25 cellular contexts compared by ENCODE assay signal in the genomic region with DNA sequence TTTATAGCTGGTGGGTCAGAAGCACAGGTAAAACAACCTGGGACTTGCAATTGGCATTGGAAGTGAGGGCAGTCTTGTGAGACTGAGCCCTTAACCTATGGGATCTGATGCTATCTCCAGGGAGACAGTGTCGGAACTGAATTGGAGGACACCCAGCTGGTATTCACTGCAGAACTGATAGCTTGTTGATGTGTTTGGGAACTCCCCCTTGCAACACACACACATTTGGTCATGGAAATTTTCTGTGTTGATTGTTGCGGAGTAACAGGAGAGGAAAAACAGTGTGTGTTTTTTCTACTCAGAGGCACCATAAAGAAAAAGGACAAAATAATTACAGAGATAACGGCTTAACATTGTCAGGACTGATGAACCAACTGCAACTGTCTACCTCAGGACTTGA. TPM values are rescaled to one million over a fixed set of nuclear protein-coding genes. Genes with fewer than 3 reads are reported as not detected.
A peak's percentile ranks its signal among the peaks of the same experiment; 100 is the strongest.
DNase-seq lines count a peak whose midpoint lies in the region; ATAC-seq and TF ChIP-seq lines count a peak whose summit lies in the region.
"Had no signal": no experiment of that assay in that cellular context is flagged by ENCODE, and none has a peak within 500 bp of the region (broad histone marks: within the 10 kb centered on the region; RNA-seq: fewer than 3 reads in every experiment).

No MANE protein-coding gene starts in this region.

- no peak overlapping the region for H3K4me3 ChIP-seq in esophagus squamous epithelium
- H3K4me3 ChIP-seq in lower lobe of right lung: no peak overlapping the region
- H3K4me3 ChIP-seq in upper lobe of left lung: no peak overlapping the region
- no peak overlapping the region for H3K4me3 ChIP-seq in H7 (ENCODE audit: insufficient read depth, low read depth, low read length)
- H3K4me3 ChIP-seq: MG63, mucosa of descending colon, pancreas, uterus had no signal

- TF ChIP-seq POLR2A in esophagus squamous epithelium (IDR thresholded peaks at IDR 0.05): no peak
- TF ChIP-seq POLR2A in upper lobe of left lung (IDR thresholded peaks at IDR 0.05): no peak

- ATAC-seq in activated T-cell treated with anti-CD3 and anti-CD28 coated beads, Interleukin-2, amount 50 U/mL, for 72 hours (replicated peaks in 1 of 2): no peak
- ATAC-seq in lower lobe of right lung (peak; percentile 11 to 35), upper lobe of left lung (ENCODE audit: low FRiP score in 2 of 2) (no peak), GM21528 (IDR thresholded peaks at IDR 0.05; ENCODE audit: low FRiP score, unreplicated experiment) (no peak)
- ATAC-seq: activated CD4-positive, CD25-positive, alpha-beta regulatory T cell treated with anti-CD3 and anti-CD28 coated beads, Interleukin-2, amount 50 U/mL, for 24 hours; CD8-positive, alpha-beta T cell; left ventricle myocardium superior; mucosa of descending colon had no signal

- WGBS in esophagus squamous epithelium, 2 donors: 57 to 70% methylated on average over 3 of the region's 3 CpGs
- 83 to 86% methylated on average over 3 of the region's 3 CpGs for WGBS in upper lobe of left lung, 2 donors

- no peaks in the 10 kb centered on the region for H3K9me3 Mint-ChIP-seq in activated T-cell treated with anti-CD3 and anti-CD28 coated beads, Interleukin-2, amount 50 U/mL, for 72 hours
- H3K9me3 Mint-ChIP-seq: activated CD4-positive, alpha-beta memory T cell treated with anti-CD3 and anti-CD28 coated beads for 36 hours; activated naive CD8-positive, alpha-beta T cell treated with anti-CD3 and anti-CD28 coated beads for 36 hours; CD8-positive, alpha-beta T cell had no signal

- DNase-seq in activated T-cell treated with anti-CD3 and anti-CD28 coated beads, Interleukin-2, amount 50 U/mL, for 72 hours: no peak
- no peak for DNase-seq in activated T-cell treated with anti-CD3 and anti-CD28 coated beads, Interleukin-2, amount 50 U/mL, for 1 hour
- no peak for DNase-seq in esophagus squamous epithelium (lab: John Stamatoyannopoulos, UW)
- DNase-seq in lower lobe of right lung: no peak
- DNase-seq in upper lobe of left lung: no peak
- DNase-seq in activated naive CD4-positive, alpha-beta T cell (lab: John Stamatoyannopoulos, UW): no peak
- DNase-seq in H7: no peak
- DNase-seq: activated CD4-positive, alpha-beta memory T cell treated with anti-CD3 and anti-CD28 coated beads for 36 hours; activated CD8-positive, alpha-beta memory T cell treated with anti-CD3 and anti-CD28 coated beads, Interleukin-2, amount 50 U/mL, for 48 hours; activated naive CD8-positive, alpha-beta T cell treated with anti-CD3 and anti-CD28 coated beads for 36 hours; CD8-positive, alpha-beta T cell; central memory CD4-positive, alpha-beta T cell; DMS 273 treated with DMSO at 0.1 percent for 48 hours; KBM-7; left ventricle myocardium superior; MG63; mucosa of descending colon; NCI-H1417; NCI-H2029 treated with DMSO at 0.1 percent for 48 hours; pancreas; retina had no signal

- no peak overlapping the region for H3K4me3 Mint-ChIP-seq in activated T-cell treated with anti-CD3 and anti-CD28 coated beads, Interleukin-2, amount 50 U/mL, for 72 hours
- H3K4me3 Mint-ChIP-seq: activated CD4-positive, alpha-beta memory T cell treated with anti-CD3 and anti-CD28 coated beads for 36 hours; activated naive CD8-positive, alpha-beta T cell treated with anti-CD3 and anti-CD28 coated beads for 36 hours; CD8-positive, alpha-beta T cell had no signal

- intact Hi-C loops in esophagus squamous epithelium (cut with DNase I) (no loop called here), lower lobe of right lung (cut with DNase I) (no loop called here)

- TF ChIP-seq CTCF in esophagus squamous epithelium (IDR thresholded peaks at IDR 0.05) (no peak), lower lobe of right lung (IDR thresholded peaks at IDR 0.05) (no peak), upper lobe of left lung (IDR thresholded peaks at IDR 0.05) (no peak)

- H3K27me3 ChIP-seq in esophagus squamous epithelium: no peaks in the 10 kb centered on the region
- no peaks in the 10 kb centered on the region for H3K27me3 ChIP-seq in lower lobe of right lung (ENCODE audit: low read depth)
- H3K27me3 ChIP-seq in upper lobe of left lung: no peaks in the 10 kb centered on the region
- H3K27me3 ChIP-seq in H7 (ENCODE audit: control insufficient read depth, insufficient read depth, low read length): no peaks in the 10 kb centered on the region
- H3K27me3 ChIP-seq: MG63, pancreas, uterus had no signal

- H3K36me3 Mint-ChIP-seq in activated T-cell treated with anti-CD3 and anti-CD28 coated beads, Interleukin-2, amount 50 U/mL, for 72 hours (ENCODE audit: insufficient read depth in 2 of 2): peaks cover 3 to 5% of the 10 kb centered on the region in 2 donors

- no peaks in the 10 kb centered on the region for H3K27me3 Mint-ChIP-seq in activated T-cell treated with anti-CD3 and anti-CD28 coated beads, Interleukin-2, amount 50 U/mL, for 72 hours (ENCODE audit: low read depth)
- H3K27me3 Mint-ChIP-seq: activated CD4-positive, alpha-beta memory T cell treated with anti-CD3 and anti-CD28 coated beads for 36 hours; activated naive CD8-positive, alpha-beta T cell treated with anti-CD3 and anti-CD28 coated beads for 36 hours had no signal

- H3K4me1 ChIP-seq in esophagus squamous epithelium (peaks cover 3 to 35% (median 9%) of the 10 kb centered on the region in 3 donors), lower lobe of right lung (peaks cover 20% of the 10 kb centered on the region), upper lobe of left lung (peaks cover 0 to 19% (median 4%) of the 10 kb centered on the region in 4 donors)
- H3K4me1 ChIP-seq: uterus had no signal

- H3K27ac ChIP-seq in esophagus squamous epithelium: peak overlapping the region in 3 of 4 donors; percentile 43 to 86 (median 77)
- H3K27ac ChIP-seq in lower lobe of right lung: peak overlapping the region; percentile 69
- peak overlapping the region in 3 of 4 donors; percentile 4 to 39 (median 36) for H3K27ac ChIP-seq in upper lobe of left lung
- H3K27ac ChIP-seq: 22Rv1, pancreas had no signal

- TF ChIP-seq EP300 in upper lobe of left lung (IDR thresholded peaks at IDR 0.05): peak in 1 of 4 donors; percentile 5

- H3K4me1 Mint-ChIP-seq in activated T-cell treated with anti-CD3 and anti-CD28 coated beads, Interleukin-2, amount 50 U/mL, for 72 hours (ENCODE audit: low read depth): no peaks in the 10 kb centered on the region

- H3K9me3 ChIP-seq in esophagus squamous epithelium: no peaks in the 10 kb centered on the region
- H3K9me3 ChIP-seq in lower lobe of right lung: no peaks in the 10 kb centered on the region
- no peaks in the 10 kb centered on the region for H3K9me3 ChIP-seq in upper lobe of left lung
- H3K9me3 ChIP-seq: MG63, mucosa of descending colon, pancreas, uterus had no signal

- peaks cover 0 to 79% (median 0%) of the 10 kb centered on the region in 3 donors for H3K36me3 ChIP-seq in esophagus squamous epithelium
- H3K36me3 ChIP-seq in lower lobe of right lung: peaks cover 34% of the 10 kb centered on the region
- peaks cover under 1 to 25% (median 6%) of the 10 kb centered on the region in 4 donors for H3K36me3 ChIP-seq in upper lobe of left lung
- H3K36me3 ChIP-seq in H7 (replicated peaks; ENCODE audit: control insufficient read depth, insufficient read depth, low read length): peaks cover 11% of the 10 kb centered on the region
- H3K36me3 ChIP-seq: pancreas, uterus had no signal

- H3K27ac Mint-ChIP-seq in activated T-cell treated with anti-CD3 and anti-CD28 coated beads, Interleukin-2, amount 50 U/mL, for 72 hours: peak overlapping the region; percentile 93
- H3K27ac Mint-ChIP-seq: activated naive CD8-positive, alpha-beta T cell treated with anti-CD3 and anti-CD28 coated beads for 36 hours had no signal

RNA-seq across cellular contexts. Expression of a gene that starts 16.1 kb away (rescaled TPM):
- 10 to 100 TPM; 58.8 to 62.6 TPM for total RNA-seq in activated T-cell treated with anti-CD3 and anti-CD28 coated beads, Interleukin-2, amount 50 U/mL, for 72 hours
- total RNA-seq in esophagus squamous epithelium (100 to 1,000 TPM in 2 of 4 donors, 10 to 100 TPM in 2; 65.1 to 155 (median 105) TPM), lower lobe of right lung (65.2 TPM), upper lobe of left lung (100 to 1,000 TPM in 3 of 6 donors, 10 to 100 TPM in 3; 63.6 to 133 (median 94.9) TPM)
- total RNA-seq in H7 (2014; rRNA removed; shearing (Covaris generic)): 146 and 151 TPM in 2 replicates

RNA-seq across cellular contexts. Expression of a gene that starts 16.2 kb away (rescaled TPM):
- 1 to 10 TPM; 7.8 to 9.4 TPM for total RNA-seq in activated T-cell treated with anti-CD3 and anti-CD28 coated beads, Interleukin-2, amount 50 U/mL, for 72 hours
- total RNA-seq in esophagus squamous epithelium: 10 to 100 TPM in 1 of 4 donors, 1 to 10 TPM in 3; 2.3 to 18.7 (median 5.8) TPM
- total RNA-seq in lower lobe of right lung: 17.8 TPM
- 10 to 100 TPM; 10.6 to 66.0 (median 28.8) TPM for total RNA-seq in upper lobe of left lung
- total RNA-seq in H7 (2014; rRNA removed; shearing (Covaris generic)): 2.8 and 6.1 TPM in 2 replicates

Comparison
In these comparisons a context has a peak if more than half of its experiments do, and no peak if none do; other contexts are left out.
1. ATAC-seq: peak in lower lobe of right lung (2 of 2); none in activated T-cell treated with anti-CD3 and anti-CD28 coated beads, Interleukin-2, amount 50 U/mL, for 72 hours (0 of 2), upper lobe of left lung (0 of 2) and GM21528 (single experiment).
2. Peak in every context shown above with its lines, with median percentiles within 50 percentile points of each other: H3K27ac ChIP-seq.